In the genomic region with DNA sequence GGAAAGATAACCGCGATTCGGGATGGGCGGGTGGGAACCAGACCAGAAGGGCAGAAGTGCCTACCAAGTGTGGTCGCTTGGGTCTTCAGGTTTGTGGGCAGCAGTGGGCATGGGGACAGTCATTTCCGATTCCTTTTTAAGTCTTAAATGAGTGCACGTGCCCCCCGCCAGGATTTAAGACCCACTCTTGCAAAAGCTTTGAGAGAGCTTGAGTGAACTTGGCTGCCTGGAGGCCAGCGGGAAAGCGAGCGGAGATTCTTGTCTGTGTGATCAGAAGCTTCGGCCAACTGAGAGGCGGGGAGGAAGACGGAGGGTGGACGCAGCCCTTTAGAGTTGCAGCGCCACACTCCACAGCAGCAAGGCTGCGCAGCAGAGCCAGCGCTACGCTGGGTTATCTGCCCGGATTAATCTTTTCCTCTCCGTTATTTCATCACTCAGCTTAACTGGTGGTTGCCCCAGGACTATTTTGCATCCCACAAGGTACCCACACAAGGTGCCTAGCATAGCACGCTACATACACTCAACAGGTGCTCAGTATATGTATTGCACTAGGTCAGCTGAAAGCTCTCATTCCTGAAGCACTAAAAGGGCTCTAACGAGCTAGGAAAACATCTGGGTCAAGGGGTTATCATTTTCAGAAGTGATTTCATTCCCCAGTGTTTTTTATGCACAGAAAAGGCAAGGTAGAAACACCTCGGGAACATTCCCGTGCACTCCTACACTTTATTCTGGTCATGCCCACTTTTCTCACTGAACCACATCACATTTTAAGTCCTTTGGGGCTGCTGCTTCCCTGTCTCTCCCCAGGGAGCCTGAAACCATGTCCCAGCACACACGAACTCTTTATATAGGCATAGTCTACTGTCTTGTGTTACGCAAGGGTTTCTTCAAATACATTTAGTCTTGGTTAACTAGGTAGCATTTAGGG, we compare ENCODE assay signal across 8 cellular contexts. TPM values are rescaled to one million over a fixed set of nuclear protein-coding genes. Genes with fewer than 3 reads are reported as not detected.
A peak's percentile ranks its signal among the peaks of the same experiment; 100 is the strongest.
DNase-seq lines count a peak whose midpoint lies in the region; ATAC-seq and TF ChIP-seq lines count a peak whose summit lies in the region.

No MANE protein-coding gene starts in this region.

- H3K36me3 ChIP-seq in upper lobe of left lung, result no peaks in the 10 kb centered on the region

- H3K27ac Mint-ChIP-seq in natural killer cell, result peak overlapping the region in 1 of 2 donors; percentile 80

- DNase-seq in activated CD4-positive, CD25-positive, alpha-beta regulatory T cell treated with anti-CD3 and anti-CD28 coated beads, Interleukin-2, amount 50 U/mL, for 72 hours, result no peak
- DNase-seq in LNCaP clone FGC (ENCODE audit: low read depth) (no peak), fibroblast of the aortic adventitia (ENCODE audit: low read depth) (peak; percentile 41), natural killer cell (no peak), upper lobe of left lung (peak; percentile 42 to 58)
- DNase-seq in activated CD8-positive, alpha-beta memory T cell treated with anti-CD3 and anti-CD28 coated beads for 24 hours, result peak; percentile 78

- H3K9me3 Mint-ChIP-seq in natural killer cell, result no peaks in the 10 kb centered on the region

- H3K27me3 ChIP-seq in upper lobe of left lung, result no peaks in the 10 kb centered on the region

- peak; percentile 19 to 37 for ATAC-seq in activated CD4-positive, CD25-positive, alpha-beta regulatory T cell treated with anti-CD3 and anti-CD28 coated beads, Interleukin-2, amount 50 U/mL, for 24 hours
- ATAC-seq in natural killer cell (peak in 2 of 3 donors; percentile 37 to 48), upper lobe of left lung (ENCODE audit: low FRiP score in 2 of 2) (peak; percentile 77), HG02884 (IDR thresholded peaks at IDR 0.05; ENCODE audit: unreplicated experiment) (no peak)

- peak overlapping the region; percentile 74 for H3K4me3 Mint-ChIP-seq in natural killer cell

- peaks cover 21 to 34% (median 33%) of the 10 kb centered on the region in 4 donors for H3K4me1 ChIP-seq in upper lobe of left lung

- H3K4me1 Mint-ChIP-seq in natural killer cell, result peaks cover 15 to 38% of the 10 kb centered on the region in 2 donors

- no peaks in the 10 kb centered on the region for H3K36me3 Mint-ChIP-seq in natural killer cell

- intact Hi-C loops in natural killer cell (cut with micrococcal nuclease), result no loop called here

- H3K27ac ChIP-seq in upper lobe of left lung, result peak overlapping the region; percentile 82 to 86 (median 84)

- 10 to 14% methylated on average over 16 to 23 of the region's 27 CpGs for WGBS in upper lobe of left lung, 2 donors

- no peak overlapping the region for H3K4me3 ChIP-seq in LNCaP clone FGC (ENCODE audit: low read depth, low read length)
- peak overlapping the region; percentile 58 for H3K4me3 ChIP-seq in fibroblast of the aortic adventitia (ENCODE audit: low read depth, low read length)
- peak overlapping the region in 3 of 4 donors; percentile 64 to 77 (median 69) for H3K4me3 ChIP-seq in upper lobe of left lung

- H3K27me3 Mint-ChIP-seq in natural killer cell (ENCODE audit: low read depth in 2 of 2), result peaks cover 27 to 33% of the 10 kb centered on the region in 2 donors

- no peaks in the 10 kb centered on the region for H3K9me3 ChIP-seq in upper lobe of left lung

- 0 out of 2 replicates have a peak, but pooled peaks have one; percentile 13 for TF ChIP-seq CTCF in LNCaP clone FGC (IDR thresholded peaks at IDR 0.05; ENCODE audit: control insufficient read depth, extremely low read depth, insufficient read depth)
- TF ChIP-seq CTCF in fibroblast of the aortic adventitia (IDR thresholded peaks at IDR 0.05; ENCODE audit: insufficient read depth, low read length), result no peak
- no peak for TF ChIP-seq CTCF in natural killer cell (IDR thresholded peaks at IDR 0.05)
- peak in 1 of 6 experiments; percentile 5 for TF ChIP-seq CTCF in upper lobe of left lung (IDR thresholded peaks at IDR 0.05)

- no peak for TF ChIP-seq EP300 in upper lobe of left lung (IDR thresholded peaks at IDR 0.05)

- no peak for TF ChIP-seq POLR2A in upper lobe of left lung (IDR thresholded peaks at IDR 0.05)

RNA-seq across cellular contexts. Expression of a gene that starts 1.5 kb away (rescaled TPM):
- total RNA-seq in fibroblast of the aortic adventitia (ENCODE audit: low replicate concordance) (4.8 TPM in 1 of 2 replicates, not detected in the other), natural killer cell (1 to 10 TPM in 2 of 3 donors, under 1 TPM in 1; 0.25 to 3.6 (median 1.2) TPM), upper lobe of left lung (10 to 100 TPM in 2 of 6 donors, 1 to 10 TPM in 4; 2.6 to 14.1 (median 9.4) TPM)

Comparison
In these comparisons a context has a peak if more than half of its experiments do, and no peak if none do; other contexts are left out.
1. DNase-seq: peak in activated CD8-positive, alpha-beta memory T cell treated with anti-CD3 and anti-CD28 coated beads for 24 hours (single experiment), fibroblast of the aortic adventitia (single experiment) and upper lobe of left lung (2 of 2); none in activated CD4-positive, CD25-positive, alpha-beta regulatory T cell treated with anti-CD3 and anti-CD28 coated beads, Interleukin-2, amount 50 U/mL, for 72 hours (single experiment), LNCaP clone FGC (single experiment) and natural killer cell (single experiment).